3 cellular contexts compared by ENCODE assay signal in genomic region chr7:107690611-107691010, GRCh38.
TF ChIP-seq lines count a peak whose summit lies in the region.

No MANE protein-coding gene starts in this region.

TF ChIP-seq in GM23338, 12 proteins besides CTCF, POLR2A, EP300 and RAD21 (continues in another document):
- no peak for TF ChIP-seq EZH2phosphoT487 (IDR thresholded peaks at IDR 0.05; ENCODE audit: unreplicated experiment)
- TF ChIP-seq STAT1 (IDR thresholded peaks at IDR 0.05; ENCODE audit: unreplicated experiment): no peak
- no peak for TF ChIP-seq ZNF462 (CRISPR knock-in tag; IDR thresholded peaks at IDR 0.05)

TF ChIP-seq in SK-N-SH treated with all-trans-retinoic acid at 6 μM for 48 hours, 23 proteins besides CTCF, POLR2A, EP300 and RAD21:
- TF ChIP-seq CREB5 (CRISPR knock-in tag; IDR thresholded peaks at IDR 0.05; ENCODE audit: low read depth) (no peak), CSRNP3 (CRISPR knock-in tag; IDR thresholded peaks at IDR 0.05) (no peak), ISL1 (CRISPR knock-in tag; IDR thresholded peaks at IDR 0.05) (peak; percentile 34; the same call in 1 of the 2 replicates), ZFP30 (CRISPR knock-in tag; IDR thresholded peaks at IDR 0.05) (no peak)

TF ChIP-seq in endothelial cell of umbilical vein, 7 proteins besides CTCF, POLR2A, EP300 and RAD21:
- TF ChIP-seq GATA2 (IDR thresholded peaks at IDR 0.05; ENCODE audit: insufficient read depth, insufficient read length, low read depth, low read length) (no peak), POLR2AphosphoS5 (IDR thresholded peaks at IDR 0.05; ENCODE audit: insufficient read depth, low read depth, low read length) (no peak), EZH2 (IDR thresholded peaks at IDR 0.05; ENCODE audit: borderline replicate concordance, low read depth, low read length, severe bottlenecking) (no peak), FOS (IDR thresholded peaks at IDR 0.05; ENCODE audit: borderline replicate concordance, insufficient read depth, low read length) (no peak), JUN (IDR thresholded peaks at IDR 0.05; ENCODE audit: borderline replicate concordance, insufficient read depth, insufficient read length, low read depth) (no peak), MYC (IDR thresholded peaks at IDR 0.05; ENCODE audit: low read depth, low read length) (no peak)
- TF ChIP-seq, protein P1, sequence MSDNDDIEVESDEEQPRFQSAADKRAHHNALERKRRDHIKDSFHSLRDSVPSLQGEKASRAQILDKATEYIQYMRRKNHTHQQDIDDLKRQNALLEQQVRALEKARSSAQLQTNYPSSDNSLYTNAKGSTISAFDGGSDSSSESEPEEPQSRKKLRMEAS (IDR thresholded peaks at IDR 0.05; ENCODE audit: insufficient read depth, insufficient read length): no peak
